Comparison of ENCODE assay signal across 8 cellular contexts in the genomic region with DNA sequence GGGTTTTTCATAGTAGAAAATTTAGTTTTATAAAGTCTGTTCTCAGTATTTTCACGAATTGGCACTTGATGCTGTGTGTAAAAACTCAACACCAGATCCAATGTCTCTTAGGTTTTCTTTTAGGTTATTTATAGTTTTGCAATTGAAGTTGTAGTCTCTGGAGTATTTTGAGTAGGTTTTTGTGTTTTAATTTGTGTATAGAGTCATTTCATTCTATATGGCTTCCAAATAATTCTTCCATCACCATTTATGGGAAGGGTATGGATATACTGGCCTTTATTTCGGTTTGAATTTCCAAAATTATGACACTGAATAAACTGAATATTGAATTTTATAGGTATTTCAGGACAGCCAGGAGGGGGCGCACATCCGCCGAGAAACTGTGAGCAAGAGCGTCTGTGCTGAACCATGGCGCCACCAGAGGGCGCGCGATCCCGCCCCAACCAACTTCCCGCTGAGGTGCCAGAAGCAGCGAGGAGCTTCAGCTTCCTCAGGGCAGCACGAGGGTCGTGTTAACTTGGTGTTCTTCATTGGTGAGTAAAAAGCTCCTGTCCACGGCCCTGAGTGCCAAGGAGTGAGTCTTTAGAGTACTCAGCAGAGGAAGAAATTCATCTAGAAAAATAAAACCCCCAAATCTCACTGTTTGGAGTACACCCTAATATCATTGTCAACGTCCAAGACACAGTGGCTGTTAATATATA.
DNase-seq lines count a peak whose midpoint lies in the region; ATAC-seq and TF ChIP-seq lines count a peak whose summit lies in the region.
"Not testable (repeated sequence)": the region's sequence is repeated elsewhere in the genome, so short reads cannot be mapped to it uniquely, and the experiment has no call there.

No MANE protein-coding gene starts in this region.

- CTCF ChIA-PET in AG04450 (lab: Charles Lee), result not testable (repeated sequence)

- not testable (repeated sequence) for H4K20me1 ChIP-seq in GM23248 (ENCODE audit: insufficient read depth); neural progenitor cell (ENCODE audit: low read depth)

- not testable (repeated sequence) for ATAC-seq in central memory CD8-positive, alpha-beta T cell (replicated peaks; ENCODE audit: extremely low read depth, poor library complexity, severe bottlenecking)

- 3% methylated on average over 13 to 17 of the region's 17 CpGs for WGBS in GM23248 (ENCODE audit: low coverage in 1 of 2, low lambda C conversion rate in 2 of 2, missing lambda C conversion rate in 2 of 2), 2 experiments

- H3K27ac ChIP-seq in AG04450 (ENCODE audit: low read depth, low read length); GM23248; right atrium auricular region; neural progenitor cell: not testable (repeated sequence)

- not testable (repeated sequence) for H3K9ac ChIP-seq in GM23248, neural progenitor cell

- not testable (repeated sequence) for DNase-seq in AG04450 (ENCODE audit: low read depth, low spot score); right atrium auricular region (ENCODE audit: low spot score)
- DNase-seq in GM23248 (peak; percentile 53), SK-MEL-5 (ENCODE audit: low read depth, low spot score) (peak; percentile 38), activated T-cell treated with anti-CD3 and anti-CD28 coated beads for 24 hours (ENCODE audit: low read depth) (peak; percentile 58), neural progenitor cell (ENCODE audit: low spot score) (peak; percentile 67)
- DNase-seq in central memory CD8-positive, alpha-beta T cell (ENCODE audit: low spot score in 2 of 2), result peak; percentile 20 to 53
- DNase-seq in stimulated activated CD4-positive, alpha-beta T cell treated with anti-CD3 and anti-CD28 coated beads, TNF-alpha, amount 100 ng/mL, for 1 hour (ENCODE audit: low read depth in 3 of 3, low spot score in 1 of 3), result peak; percentile 0 to 53 (median 38)

- H3K9me3 ChIP-seq in AG04450 (ENCODE audit: control insufficient read depth, insufficient read depth, low read length); GM23248 (ENCODE audit: low read depth); right atrium auricular region; neural progenitor cell (ENCODE audit: low read depth): not testable (repeated sequence)

- not testable (repeated sequence) for H3K27me3 ChIP-seq in AG04450 (ENCODE audit: control insufficient read depth, insufficient read depth, low read length); GM23248 (replicated peaks; ENCODE audit: insufficient read depth); right atrium auricular region; neural progenitor cell

- peak; percentile 49 for TF ChIP-seq CTCF in AG04450 (IDR thresholded peaks at IDR 0.05; ENCODE audit: low read depth, low read length)
- peak; percentile 50 to 63 for TF ChIP-seq CTCF in right atrium auricular region (IDR thresholded peaks at IDR 0.05)
- TF ChIP-seq CTCF in neural progenitor cell (IDR thresholded peaks at IDR 0.05), result peak; percentile 78

- H3K4me3 ChIP-seq in AG04450 (ENCODE audit: low read depth, low read length); GM23248; right atrium auricular region; neural progenitor cell: not testable (repeated sequence)

- H2AFZ ChIP-seq in GM23248, result peak overlapping the region; percentile 76; the same call in 1 of the 2 replicates
- not testable (repeated sequence) for H2AFZ ChIP-seq in neural progenitor cell (replicated peaks)

- H3K27me3 Mint-ChIP-seq in central memory CD8-positive, alpha-beta T cell; neural progenitor cell (ENCODE audit: insufficient read depth, low read depth): not testable (repeated sequence)

- H3K27ac Mint-ChIP-seq in central memory CD8-positive, alpha-beta T cell (ENCODE audit: low read depth); neural progenitor cell: not testable (repeated sequence)

- not testable (repeated sequence) for H3K9me2 ChIP-seq in GM23248 (ENCODE audit: insufficient read depth)

- H3K79me2 ChIP-seq in GM23248 (ENCODE audit: insufficient read depth); neural progenitor cell (ENCODE audit: low read depth): not testable (repeated sequence)

- in situ Hi-C loops in GM23248 (cut with MboI); SK-MEL-5 (cut with HindIII; ENCODE audit: low pct_unique_long_range_greater_than_20kb, low sequenced_read_pairs): not testable (repeated sequence)

- not testable (repeated sequence) for H3K36me3 ChIP-seq in GM23248 (ENCODE audit: low read depth); right atrium auricular region; neural progenitor cell

- H3K4me3 Mint-ChIP-seq in central memory CD8-positive, alpha-beta T cell; neural progenitor cell: not testable (repeated sequence)

- not testable (repeated sequence) for H3F3A ChIP-seq in GM23248 (ENCODE audit: insufficient read depth); neural progenitor cell (ENCODE audit: low read depth)

- POLR2A ChIA-PET in AG04450 (lab: Yijun Ruan, JAX), result not testable (repeated sequence)

- not testable (repeated sequence) for H3K9me3 Mint-ChIP-seq in central memory CD8-positive, alpha-beta T cell; neural progenitor cell

- not testable (repeated sequence) for H3K36me3 Mint-ChIP-seq in central memory CD8-positive, alpha-beta T cell (ENCODE audit: insufficient read depth); neural progenitor cell

- H3K4me1 ChIP-seq in GM23248 (ENCODE audit: insufficient read depth); right atrium auricular region; neural progenitor cell: not testable (repeated sequence)

- H3K4me1 Mint-ChIP-seq in central memory CD8-positive, alpha-beta T cell; neural progenitor cell: not testable (repeated sequence)

- H3K4me2 ChIP-seq in GM23248 (ENCODE audit: unreplicated experiment), result peak overlapping the region; percentile 49
- not testable (repeated sequence) for H3K4me2 ChIP-seq in neural progenitor cell
